20 cellular contexts compared by ENCODE assay signal in genomic region chr17:36495076-36495578, GRCh38. TPM values are rescaled to one million over a fixed set of nuclear protein-coding genes. Genes with fewer than 3 reads are reported as not detected.
DNase-seq lines count a peak whose midpoint lies in the region; ATAC-seq and TF ChIP-seq lines count a peak whose summit lies in the region.
"Had no signal": no experiment of that assay in that cellular context is flagged by ENCODE, and none has a peak within 500 bp of the region (broad histone marks: within the 10 kb centered on the region; RNA-seq: fewer than 3 reads in every experiment).

No MANE protein-coding gene starts in this region.

- H3K9me3 Mint-ChIP-seq in activated T-cell treated with anti-CD3 and anti-CD28 coated beads, Interleukin-2, amount 50 U/mL, for 72 hours, result no peaks in the 10 kb centered on the region
- H3K9me3 Mint-ChIP-seq in effector memory CD8-positive, alpha-beta T cell, result no peaks in the 10 kb centered on the region
- no peaks in the 10 kb centered on the region for H3K9me3 Mint-ChIP-seq in stimulated activated effector memory CD8-positive, alpha-beta T cell treated with anti-CD3 and anti-CD28 coated beads, Interleukin-12 subunit alpha, Interleukin-12 subunit beta, amount 100 ng/mL, for 72 hours
- H3K9me3 Mint-ChIP-seq: activated T-helper 1 cell treated with anti-CD3 and anti-CD28 coated beads, Interleukin-12 subunit alpha, Interleukin-12 subunit beta, Interleukin-2, Interleukin-4 antibody, amounts not matched to agents 30 ng/mL and 10 ng/mL and 1 ng/mL, durations not matched to agents 14 hours and 24 hours and 36 hours; CD4-positive, CD25-positive, alpha-beta regulatory T cell had no signal

- WGBS in ovary, 3 donors, result 62 to 65% (median 63%) methylated on average over 3 of the region's 3 CpGs

- no peak overlapping the region for H3K4me3 Mint-ChIP-seq in activated T-cell treated with anti-CD3 and anti-CD28 coated beads, Interleukin-2, amount 50 U/mL, for 72 hours
- no peak overlapping the region for H3K4me3 Mint-ChIP-seq in effector memory CD8-positive, alpha-beta T cell
- no peak overlapping the region for H3K4me3 Mint-ChIP-seq in stimulated activated effector memory CD8-positive, alpha-beta T cell treated with anti-CD3 and anti-CD28 coated beads, Interleukin-12 subunit alpha, Interleukin-12 subunit beta, amount 100 ng/mL, for 72 hours
- H3K4me3 Mint-ChIP-seq: activated T-helper 1 cell treated with anti-CD3 and anti-CD28 coated beads, Interleukin-12 subunit alpha, Interleukin-12 subunit beta, Interleukin-2, Interleukin-4 antibody, amounts not matched to agents 30 ng/mL and 10 ng/mL and 1 ng/mL, durations not matched to agents 14 hours and 24 hours and 36 hours; CD4-positive, CD25-positive, alpha-beta regulatory T cell had no signal

- no peaks in the 10 kb centered on the region for H3K36me3 ChIP-seq in ovary

- H3K27ac Mint-ChIP-seq in activated T-cell treated with anti-CD3 and anti-CD28 coated beads, Interleukin-2, amount 50 U/mL, for 72 hours, result peak overlapping the region; percentile 54
- H3K27ac Mint-ChIP-seq in effector memory CD8-positive, alpha-beta T cell, result peak overlapping the region; percentile 35 to 67
- peak overlapping the region; percentile 5 for H3K27ac Mint-ChIP-seq in stimulated activated effector memory CD8-positive, alpha-beta T cell treated with anti-CD3 and anti-CD28 coated beads, Interleukin-12 subunit alpha, Interleukin-12 subunit beta, amount 100 ng/mL, for 72 hours
- H3K27ac Mint-ChIP-seq: activated T-helper 1 cell treated with anti-CD3 and anti-CD28 coated beads, Interleukin-12 subunit alpha, Interleukin-12 subunit beta, Interleukin-2, Interleukin-4 antibody, amounts not matched to agents 30 ng/mL and 10 ng/mL and 1 ng/mL, durations not matched to agents 14 hours and 24 hours and 36 hours had no signal

- no peak overlapping the region for H3K27ac ChIP-seq in ovary
- H3K27ac ChIP-seq: transverse colon had no signal

- peaks cover 18% of the 10 kb centered on the region for H3K4me1 Mint-ChIP-seq in activated T-cell treated with anti-CD3 and anti-CD28 coated beads, Interleukin-2, amount 50 U/mL, for 72 hours (ENCODE audit: low read depth)
- H3K4me1 Mint-ChIP-seq in effector memory CD8-positive, alpha-beta T cell (ENCODE audit: low read depth in 2 of 2), result peaks cover 16 to 19% of the 10 kb centered on the region in 2 donors
- peaks cover 20% of the 10 kb centered on the region for H3K4me1 Mint-ChIP-seq in stimulated activated effector memory CD8-positive, alpha-beta T cell treated with anti-CD3 and anti-CD28 coated beads, Interleukin-12 subunit alpha, Interleukin-12 subunit beta, amount 100 ng/mL, for 72 hours

- H3K27me3 ChIP-seq in ovary, result no peaks in the 10 kb centered on the region
- H3K27me3 ChIP-seq: transverse colon had no signal

- intact Hi-C loops in ovary (cut with DNase I), result no loop called here

- H3K27me3 Mint-ChIP-seq in activated T-cell treated with anti-CD3 and anti-CD28 coated beads, Interleukin-2, amount 50 U/mL, for 72 hours (ENCODE audit: low read depth), result no peaks in the 10 kb centered on the region
- H3K27me3 Mint-ChIP-seq in effector memory CD8-positive, alpha-beta T cell, result no peaks in the 10 kb centered on the region
- H3K27me3 Mint-ChIP-seq: CD4-positive, CD25-positive, alpha-beta regulatory T cell had no signal

- H3K4me3 ChIP-seq in ovary, result no peak overlapping the region
- H3K4me3 ChIP-seq: lung, transverse colon had no signal

- TF ChIP-seq EP300 in ovary (IDR thresholded peaks at IDR 0.05), result no peak

- ATAC-seq in activated T-cell treated with anti-CD3 and anti-CD28 coated beads, Interleukin-2, amount 50 U/mL, for 72 hours (replicated peaks in 1 of 2), result no peak
- no peak for ATAC-seq in effector memory CD8-positive, alpha-beta T cell (replicated peaks)
- ATAC-seq in stimulated activated effector memory CD8-positive, alpha-beta T cell treated with anti-CD3 and anti-CD28 coated beads, Interleukin-12 subunit alpha, Interleukin-12 subunit beta, amount 100 ng/mL, for 72 hours, result no peak
- no peak for ATAC-seq in HG02759 (IDR thresholded peaks at IDR 0.05; ENCODE audit: unreplicated experiment)
- ATAC-seq: SK-N-SH treated with all-trans-retinoic acid at 6 μM for 48 hours had no signal

- no peaks in the 10 kb centered on the region for H3K4me1 ChIP-seq in ovary (ENCODE audit: insufficient read depth)
- H3K4me1 ChIP-seq: transverse colon had no signal

- peaks cover 10 to 20% of the 10 kb centered on the region in 2 donors for H3K36me3 Mint-ChIP-seq in activated T-cell treated with anti-CD3 and anti-CD28 coated beads, Interleukin-2, amount 50 U/mL, for 72 hours (ENCODE audit: insufficient read depth in 2 of 2)
- H3K36me3 Mint-ChIP-seq in effector memory CD8-positive, alpha-beta T cell (ENCODE audit: insufficient read depth), result peaks cover 62% of the 10 kb centered on the region
- H3K36me3 Mint-ChIP-seq in stimulated activated effector memory CD8-positive, alpha-beta T cell treated with anti-CD3 and anti-CD28 coated beads, Interleukin-12 subunit alpha, Interleukin-12 subunit beta, amount 100 ng/mL, for 72 hours, result peaks cover 100% of the 10 kb centered on the region

- no peaks in the 10 kb centered on the region for H3K9me3 ChIP-seq in ovary
- H3K9me3 ChIP-seq: transverse colon had no signal

- no peak for DNase-seq in activated T-cell treated with anti-CD3 and anti-CD28 coated beads, Interleukin-2, amount 50 U/mL, for 72 hours
- no peak for DNase-seq in activated T-cell treated with anti-CD3 and anti-CD28 coated beads, Interleukin-2, amount 50 U/mL, for 48 hours
- peak; percentile 16 for DNase-seq in MV-4-11 (lab: John Stamatoyannopoulos, UW)
- no peak for DNase-seq in effector memory CD8-positive, alpha-beta T cell
- no peak for DNase-seq in stimulated activated effector memory CD8-positive, alpha-beta T cell treated with anti-CD3 and anti-CD28 coated beads, Interleukin-12 subunit alpha, Interleukin-12 subunit beta, amount 100 ng/mL, for 72 hours (ENCODE audit: low spot score in 2 of 2)
- DNase-seq in ureter (ENCODE audit: low spot score), result no peak
- no peak for DNase-seq in ovary
- DNase-seq: activated CD8-positive, alpha-beta memory T cell treated with anti-CD3 and anti-CD28 coated beads for 24 hours; CD4-positive, CD25-positive, alpha-beta regulatory T cell; DMS 273 treated with DMSO at 0.1 percent for 48 hours; kidney glomerular epithelial cell; NCI-H187; NCI-H2227 treated with DMSO at 0.1 percent for 48 hours; NCI-H748 treated with DMSO at 0.1 percent for 48 hours; stimulated activated CD4-positive, alpha-beta T cell treated with anti-CD3 and anti-CD28 coated beads, Interleukin-4, amount 100 ng/mL, for 4 hours; transverse colon had no signal

- TF ChIP-seq CTCF in ovary (IDR thresholded peaks at IDR 0.05), result no peak

- TF ChIP-seq POLR2A in ovary (IDR thresholded peaks at IDR 0.05), result no peak

RNA-seq across cellular contexts. Expression of gene ZNHIT3, which starts 8.6 kb away (rescaled TPM):
- total RNA-seq in activated T-cell treated with anti-CD3 and anti-CD28 coated beads, Interleukin-2, amount 50 U/mL, for 72 hours, result 10 to 100 TPM; 49.5 to 54.9 TPM
- total RNA-seq in ureter (28.7 TPM), ovary (10 to 100 TPM; 27.7 to 47.2 (median 29.9) TPM)
- polyA plus RNA-seq in ovary, result 10 to 100 TPM; 59.5 to 63.5 TPM

RNA-seq across cellular contexts. Expression of gene MYO19, which starts 39.5 kb away (rescaled TPM):
- 100 to 1,000 TPM; 101 to 118 TPM for total RNA-seq in activated T-cell treated with anti-CD3 and anti-CD28 coated beads, Interleukin-2, amount 50 U/mL, for 72 hours
- 93.7 TPM for total RNA-seq in ureter
- 10 to 100 TPM; 20.0 to 46.7 (median 28.8) TPM for total RNA-seq in ovary
- 10 to 100 TPM; 13.4 to 13.9 TPM for polyA plus RNA-seq in ovary

RNA-seq across cellular contexts. Expression of gene PIGW, which starts 39.7 kb away (rescaled TPM):
- 1 to 10 TPM; 6.3 to 7.4 TPM for total RNA-seq in activated T-cell treated with anti-CD3 and anti-CD28 coated beads, Interleukin-2, amount 50 U/mL, for 72 hours
- 17.2 TPM for total RNA-seq in ureter
- total RNA-seq in ovary, result 1 to 10 TPM in 6 of 7 donors, under 1 TPM in 1; 0.60 to 10.0 (median 4.6) TPM
- 1 to 10 TPM; 3.0 to 7.1 TPM for polyA plus RNA-seq in ovary

RNA-seq across cellular contexts. Expression of gene GGNBP2, which starts 49.6 kb away (rescaled TPM):
- 100 to 1,000 TPM; 156 to 173 TPM for total RNA-seq in activated T-cell treated with anti-CD3 and anti-CD28 coated beads, Interleukin-2, amount 50 U/mL, for 72 hours
- total RNA-seq in ureter, result 109 TPM
- 10 to 100 TPM; 45.1 to 92.1 (median 66.2) TPM for total RNA-seq in ovary
- polyA plus RNA-seq in ovary, result 10 to 100 TPM; 52.4 to 86.2 TPM
